In the genomic region with DNA sequence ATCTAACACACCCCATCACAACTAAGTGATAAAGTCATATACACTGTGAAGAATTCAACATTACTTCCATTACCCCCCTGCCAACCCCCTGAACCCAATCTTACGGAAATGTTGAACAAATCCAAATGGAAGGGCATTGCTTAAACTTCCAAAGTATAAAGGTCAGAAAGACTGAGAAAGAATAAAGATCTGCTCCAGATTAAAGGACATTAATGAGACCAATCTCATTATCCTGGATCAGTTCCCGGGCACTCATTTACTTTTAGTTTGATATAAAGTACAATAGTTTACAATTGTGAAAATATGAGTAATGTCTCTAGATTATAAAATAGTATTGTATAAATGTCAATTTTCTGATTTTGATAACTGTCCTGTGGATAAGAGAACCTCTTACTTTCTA, we compare ENCODE assay signal across 40 cellular contexts.
"Had no signal": no experiment of that assay in that cellular context is flagged by ENCODE, and none has a peak within 500 bp of the region (broad histone marks: within the 10 kb centered on the region; RNA-seq: fewer than 3 reads in every experiment).

No MANE protein-coding gene starts in this region.

- H3K36me3 ChIP-seq: adrenal gland, ascending aorta, brain microvascular endothelial cell, breast epithelium, cardiac muscle cell had no signal

- ATAC-seq: activated naive CD4-positive, alpha-beta T cell treated with anti-CD3 and anti-CD28 coated beads, Interleukin-2, amount 50 U/mL, for 72 hours; activated naive CD8-positive, alpha-beta T cell treated with anti-CD3 and anti-CD28 coated beads, Interleukin-2, amount 50 U/mL, for 24 hours; activated T-cell treated with anti-CD3 and anti-CD28 coated beads, Interleukin-2, amount 50 U/mL, for 4 hours; activated T-cell treated with anti-CD3 and anti-CD28 coated beads, Interleukin-2, amount 50 U/mL, for 72 hours; activated T-helper 17 cell treated with anti-CD3 and anti-CD28 coated beads, Interleukin-2, amount 50 U/mL, for 72 hours; body of pancreas had no signal

- H3K4me1 ChIP-seq: body of pancreas, breast epithelium had no signal

- H3K4me3 Mint-ChIP-seq: activated naive CD4-positive, alpha-beta T cell treated with anti-CD3 and anti-CD28 coated beads for 36 hours; activated naive CD4-positive, alpha-beta T cell treated with anti-CD3 and anti-CD28 coated beads, Interleukin-2, amount 10 ng/mL, durations not matched to agents 7 days and 5 days; activated naive CD4-positive, alpha-beta T cell treated with anti-CD3 and anti-CD28 coated beads, Interleukin-2, amount 50 U/mL, for 24 hours; activated naive CD8-positive, alpha-beta T cell; activated naive CD8-positive, alpha-beta T cell treated with anti-CD3 and anti-CD28 coated beads for 36 hours; activated naive CD8-positive, alpha-beta T cell treated with anti-CD3 and anti-CD28 coated beads, Interleukin-2, amount 10 ng/mL, durations not matched to agents 7 days and 5 days; activated naive CD8-positive, alpha-beta T cell treated with anti-CD3 and anti-CD28 coated beads, Interleukin-2, amount 50 U/mL, for 24 hours; activated T-cell treated with anti-CD3 and anti-CD28 coated beads, Interleukin-2, amount 50 U/mL, for 24 hours; activated T-cell treated with anti-CD3 and anti-CD28 coated beads, Interleukin-2, amount 50 U/mL, for 4 hours; activated T-cell treated with anti-CD3 and anti-CD28 coated beads, Interleukin-2, amount 50 U/mL, for 72 hours; activated T-helper 1 cell treated with anti-CD3 and anti-CD28 coated beads, Interleukin-12 subunit alpha, Interleukin-12 subunit beta, Interleukin-2, Interleukin-4 antibody, amounts not matched to agents 30 ng/mL and 10 ng/mL and 1 ng/mL, durations not matched to agents 14 hours and 24 hours and 36 hours; activated T-helper 17 cell treated with anti-CD3 and anti-CD28 coated beads, Interleukin-2, amount 50 U/mL, for 72 hours; brain; central memory CD8-positive, alpha-beta T cell had no signal

- H3K27me3 Mint-ChIP-seq: activated naive CD4-positive, alpha-beta T cell treated with anti-CD3 and anti-CD28 coated beads, Interleukin-2, amount 10 ng/mL, durations not matched to agents 7 days and 5 days; activated naive CD4-positive, alpha-beta T cell treated with anti-CD3 and anti-CD28 coated beads, Interleukin-2, amount 50 U/mL, for 24 hours; activated naive CD8-positive, alpha-beta T cell; activated naive CD8-positive, alpha-beta T cell treated with anti-CD3 and anti-CD28 coated beads for 36 hours; activated naive CD8-positive, alpha-beta T cell treated with anti-CD3 and anti-CD28 coated beads, Interleukin-2, amount 10 ng/mL, durations not matched to agents 7 days and 5 days; activated naive CD8-positive, alpha-beta T cell treated with anti-CD3 and anti-CD28 coated beads, Interleukin-2, amount 50 U/mL, for 24 hours; activated T-cell treated with anti-CD3 and anti-CD28 coated beads, Interleukin-2, amount 50 U/mL, for 24 hours; activated T-helper 17 cell treated with anti-CD3 and anti-CD28 coated beads, Interleukin-2, amount 50 U/mL, for 72 hours; brain; central memory CD8-positive, alpha-beta T cell had no signal

- H3K9me3 Mint-ChIP-seq: activated naive CD4-positive, alpha-beta T cell treated with anti-CD3 and anti-CD28 coated beads for 36 hours; activated naive CD4-positive, alpha-beta T cell treated with anti-CD3 and anti-CD28 coated beads, Interleukin-2, amount 10 ng/mL, durations not matched to agents 7 days and 5 days; activated naive CD4-positive, alpha-beta T cell treated with anti-CD3 and anti-CD28 coated beads, Interleukin-2, amount 50 U/mL, for 24 hours; activated T-helper 1 cell treated with anti-CD3 and anti-CD28 coated beads, Interleukin-12 subunit alpha, Interleukin-12 subunit beta, Interleukin-2, Interleukin-4 antibody, amounts not matched to agents 30 ng/mL and 10 ng/mL and 1 ng/mL, durations not matched to agents 14 hours and 24 hours and 36 hours; activated T-helper 2 cell treated with anti-CD3 and anti-CD28 coated beads, Interferon-gamma antibody, Interleukin-2, Interleukin-4, amounts not matched to agents 10 μg/mL and 5 μg/mL and 100 μg/mL, durations not matched to agents 14 hours and 24 hours and 36 hours; brain had no signal

- H3K27ac Mint-ChIP-seq: activated naive CD4-positive, alpha-beta T cell treated with anti-CD3 and anti-CD28 coated beads for 36 hours; activated naive CD4-positive, alpha-beta T cell treated with anti-CD3 and anti-CD28 coated beads, Interleukin-2, amount 10 ng/mL, durations not matched to agents 7 days and 5 days; activated naive CD4-positive, alpha-beta T cell treated with anti-CD3 and anti-CD28 coated beads, Interleukin-2, amount 50 U/mL, for 24 hours; activated naive CD4-positive, alpha-beta T cell treated with anti-CD3 and anti-CD28 coated beads, Interleukin-2, amount 50 U/mL, for 72 hours; activated naive CD8-positive, alpha-beta T cell; activated naive CD8-positive, alpha-beta T cell treated with anti-CD3 and anti-CD28 coated beads for 36 hours; activated naive CD8-positive, alpha-beta T cell treated with anti-CD3 and anti-CD28 coated beads, Interleukin-2, amount 10 ng/mL, durations not matched to agents 7 days and 5 days; activated naive CD8-positive, alpha-beta T cell treated with anti-CD3 and anti-CD28 coated beads, Interleukin-2, amount 50 U/mL, for 24 hours; activated T-cell treated with anti-CD3 and anti-CD28 coated beads, Interleukin-2, amount 50 U/mL, for 24 hours; activated T-cell treated with anti-CD3 and anti-CD28 coated beads, Interleukin-2, amount 50 U/mL, for 72 hours; activated T-helper 1 cell treated with anti-CD3 and anti-CD28 coated beads, Interleukin-12 subunit alpha, Interleukin-12 subunit beta, Interleukin-2, Interleukin-4 antibody, amounts not matched to agents 30 ng/mL and 10 ng/mL and 1 ng/mL, durations not matched to agents 14 hours and 24 hours and 36 hours; activated T-helper 17 cell treated with anti-CD3 and anti-CD28 coated beads, Interleukin-2, amount 50 U/mL, for 72 hours; activated T-helper 2 cell treated with anti-CD3 and anti-CD28 coated beads, Interferon-gamma antibody, Interleukin-2, Interleukin-4, amounts not matched to agents 10 μg/mL and 5 μg/mL and 100 μg/mL, durations not matched to agents 14 hours and 24 hours and 36 hours; brain had no signal

- FAIRE-seq: astrocyte, bronchial epithelial cell had no signal

- H3K4me1 Mint-ChIP-seq: activated naive CD4-positive, alpha-beta T cell treated with anti-CD3 and anti-CD28 coated beads, Interleukin-2, amount 10 ng/mL, durations not matched to agents 7 days and 5 days; activated naive CD4-positive, alpha-beta T cell treated with anti-CD3 and anti-CD28 coated beads, Interleukin-2, amount 50 U/mL, for 24 hours; activated naive CD8-positive, alpha-beta T cell treated with anti-CD3 and anti-CD28 coated beads for 36 hours; activated naive CD8-positive, alpha-beta T cell treated with anti-CD3 and anti-CD28 coated beads, Interleukin-2, amount 10 ng/mL, durations not matched to agents 7 days and 5 days; activated naive CD8-positive, alpha-beta T cell treated with anti-CD3 and anti-CD28 coated beads, Interleukin-2, amount 50 U/mL, for 24 hours; activated T-helper 17 cell treated with anti-CD3 and anti-CD28 coated beads, Interleukin-2, amount 50 U/mL, for 72 hours; central memory CD8-positive, alpha-beta T cell had no signal

- H3K9me3 ChIP-seq: adrenal gland, ascending aorta, body of pancreas, breast epithelium had no signal

- H3K27me3 ChIP-seq: adrenal gland, ascending aorta, body of pancreas, brain microvascular endothelial cell, breast epithelium, cardiac muscle cell had no signal

- H3K27ac ChIP-seq: adrenal gland, ascending aorta, body of pancreas, brain microvascular endothelial cell, breast epithelium, cardiac muscle cell had no signal

- DNase-seq: activated effector memory CD4-positive, alpha-beta T cell treated with anti-CD3 and anti-CD28 coated beads, Interleukin-2, amount 50 U/mL, for 16 hours; activated effector memory CD4-positive, alpha-beta T cell treated with Interleukin-2 at 50 U/mL for 16 hours; activated gamma-delta T cell; activated gamma-delta T cell treated with Interleukin-2 at 50 U/mL for 16 hours; activated naive CD4-positive, alpha-beta T cell; activated naive CD4-positive, alpha-beta T cell treated with anti-CD3 and anti-CD28 coated beads for 36 hours; activated naive CD4-positive, alpha-beta T cell treated with anti-CD3 and anti-CD28 coated beads, Interleukin-2, amount 10 ng/mL, durations not matched to agents 7 days and 5 days; activated naive CD4-positive, alpha-beta T cell treated with anti-CD3 and anti-CD28 coated beads, Interleukin-2, amount 50 U/mL, for 16 hours; activated naive CD4-positive, alpha-beta T cell treated with Interleukin-2 at 50 U/mL for 16 hours; activated naive CD8-positive, alpha-beta T cell treated with anti-CD3 and anti-CD28 coated beads for 36 hours; activated naive CD8-positive, alpha-beta T cell treated with anti-CD3 and anti-CD28 coated beads, Interleukin-2, amount 10 ng/mL, durations not matched to agents 7 days and 5 days; activated naive CD8-positive, alpha-beta T cell treated with anti-CD3 and anti-CD28 coated beads, Interleukin-2, amount 50 U/mL, for 24 hours; activated T-cell treated with anti-CD3 and anti-CD28 coated beads, Interleukin-2, amount 50 U/mL, for 1 hour; activated T-cell treated with anti-CD3 and anti-CD28 coated beads, Interleukin-2, amount 50 U/mL, for 24 hours; activated T-cell treated with anti-CD3 and anti-CD28 coated beads, Interleukin-2, amount 50 U/mL, for 4 hours; activated T-cell treated with anti-CD3 and anti-CD28 coated beads, Interleukin-2, amount 50 U/mL, for 48 hours; activated T-cell treated with anti-CD3 and anti-CD28 coated beads, Interleukin-2, amount 50 U/mL, for 72 hours; adrenal gland; amniotic stem cell; amygdala; anterior cingulate cortex; aorta; body of pancreas; brain microvascular endothelial cell; caudate nucleus; central memory CD4-positive, alpha-beta T cell; cerebellar nuclear complex had no signal

- H3K4me3 ChIP-seq: adrenal gland, ascending aorta, body of pancreas, breast epithelium, cardiac muscle cell had no signal

- H3K36me3 Mint-ChIP-seq: activated naive CD4-positive, alpha-beta T cell treated with anti-CD3 and anti-CD28 coated beads, Interleukin-2, amount 10 ng/mL, durations not matched to agents 7 days and 5 days; activated naive CD4-positive, alpha-beta T cell treated with anti-CD3 and anti-CD28 coated beads, Interleukin-2, amount 50 U/mL, for 24 hours; activated naive CD4-positive, alpha-beta T cell treated with anti-CD3 and anti-CD28 coated beads, Interleukin-2, amount 50 U/mL, for 72 hours; activated naive CD8-positive, alpha-beta T cell; activated naive CD8-positive, alpha-beta T cell treated with anti-CD3 and anti-CD28 coated beads for 36 hours; activated naive CD8-positive, alpha-beta T cell treated with anti-CD3 and anti-CD28 coated beads, Interleukin-2, amount 10 ng/mL, durations not matched to agents 7 days and 5 days; brain had no signal
